24 cellular contexts compared by ENCODE assay signal in the genomic region with DNA sequence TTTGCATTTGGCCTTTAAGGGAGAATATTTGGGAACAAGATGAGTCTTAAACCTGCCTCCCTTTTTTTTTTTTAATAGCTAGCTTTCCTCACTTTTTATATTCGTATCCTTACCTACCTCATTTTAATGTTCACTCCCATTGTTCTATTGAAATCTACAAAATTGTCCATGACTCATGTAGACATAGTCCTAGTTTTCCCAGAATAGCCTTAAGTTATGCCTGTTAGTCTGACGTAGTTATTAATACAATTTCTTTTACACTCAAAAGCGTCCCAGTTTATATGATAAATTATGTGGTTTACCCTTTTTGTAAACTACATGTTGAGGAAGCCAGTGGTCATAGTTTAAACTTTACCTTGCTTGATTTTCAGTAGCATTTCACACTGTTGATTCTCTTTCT.
"Had no signal": no experiment of that assay in that cellular context is flagged by ENCODE, and none has a peak within 500 bp of the region (broad histone marks: within the 10 kb centered on the region; RNA-seq: fewer than 3 reads in every experiment).

No MANE protein-coding gene starts in this region.

- H3K4me2 ChIP-seq: KMS-11 had no signal

- H3K9ac ChIP-seq: KMS-11 had no signal

- DNase-seq: activated CD4-positive, alpha-beta T cell treated with anti-CD3 and anti-CD28 coated beads for 48 hours; activated CD4-positive, alpha-beta T cell treated with anti-CD3 and anti-CD28 coated beads, Interleukin-2, amount 50 U/mL, for 4 hours; activated CD4-positive, CD25-positive, alpha-beta regulatory T cell treated with anti-CD3 and anti-CD28 coated beads, Interleukin-2, amount 50 U/mL, for 72 hours; activated CD8-positive, alpha-beta memory T cell treated with anti-CD3 and anti-CD28 coated beads, Interleukin-2, amount 50 U/mL, for 48 hours; activated CD8-positive, alpha-beta T cell treated with anti-CD3 and anti-CD28 coated beads, Interleukin-2, amount 10 ng/mL, durations not matched to agents 7 days and 5 days; activated effector memory CD4-positive, alpha-beta T cell treated with anti-CD3 and anti-CD28 coated beads, Interleukin-2, amount 50 U/mL, for 16 hours; activated naive CD4-positive, alpha-beta T cell treated with Interleukin-2 at 50 U/mL for 16 hours; activated naive CD8-positive, alpha-beta T cell treated with anti-CD3 and anti-CD28 coated beads, Interleukin-2, amount 50 U/mL, for 24 hours; activated T-cell treated with anti-CD3 and anti-CD28 coated beads, Interleukin-2, amount 50 U/mL, for 1 hour; amniotic stem cell; MM.1S; NCI-H1105 treated with DMSO at 0.1 percent for 48 hours; NCI-H1436 treated with DMSO at 0.1 percent for 48 hours; NCI-H187; NCI-H2081; NCI-H446; NCI-H524; PC-3; SHP77; T-helper 17 cell; T-helper 9 cell had no signal

- H3K27ac ChIP-seq: KMS-11 had no signal

- ATAC-seq: activated CD8-positive, alpha-beta T cell treated with anti-CD3 and anti-CD28 coated beads, Interleukin-2, amount 10 ng/mL, durations not matched to agents 7 days and 5 days; activated naive CD4-positive, alpha-beta T cell treated with anti-CD3 and anti-CD28 coated beads, Interleukin-2, amount 50 U/mL, for 72 hours; activated naive CD8-positive, alpha-beta T cell treated with anti-CD3 and anti-CD28 coated beads, Interleukin-2, amount 50 U/mL, for 24 hours; PC-3; T-helper 17 cell; WTC11 had no signal
